In the genomic region with DNA sequence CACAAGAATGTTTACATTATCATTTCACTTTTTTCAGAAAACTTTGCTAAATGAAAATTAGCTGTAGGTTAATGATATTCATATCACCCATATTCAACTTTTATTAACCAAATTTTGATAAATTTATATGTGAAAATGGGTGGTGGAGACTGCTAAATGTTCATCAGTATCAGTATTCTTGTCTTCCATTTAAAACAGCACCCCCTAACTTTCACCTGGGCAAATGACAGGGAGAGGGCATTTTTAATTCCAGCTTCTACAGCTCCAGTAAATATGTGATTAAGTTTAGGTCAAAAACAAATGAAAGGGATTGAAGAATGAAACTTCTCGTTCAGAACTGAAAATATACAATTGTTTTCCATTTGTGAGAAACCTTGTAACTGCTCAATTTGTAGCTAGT, we compare ENCODE assay signal across 19 cellular contexts.
DNase-seq lines count a peak whose midpoint lies in the region; ATAC-seq, FAIRE-seq and TF ChIP-seq lines count a peak whose summit lies in the region.
"Had no signal": no experiment of that assay in that cellular context is flagged by ENCODE, and none has a peak within 500 bp of the region (broad histone marks: within the 10 kb centered on the region; RNA-seq: fewer than 3 reads in every experiment).

No MANE protein-coding gene starts in this region.

- H3K4ac ChIP-seq in IMR-90 (ENCODE audit: low read depth, low read length) = no peak overlapping the region

- H3K36me3 Mint-ChIP-seq in stimulated activated effector memory CD8-positive, alpha-beta T cell treated with anti-CD3 and anti-CD28 coated beads, Interleukin-12 subunit alpha, Interleukin-12 subunit beta, amount 100 ng/mL, for 72 hours = no peaks in the 10 kb centered on the region

- no peak overlapping the region for H3K56ac ChIP-seq in IMR-90 (ENCODE audit: extremely low read depth, insufficient read depth, low read length)

- no peaks in the 10 kb centered on the region for H4K20me1 ChIP-seq in DND-41 (ENCODE audit: insufficient read depth, low read length)
- no peaks in the 10 kb centered on the region for H4K20me1 ChIP-seq in IMR-90 (ENCODE audit: insufficient read depth, low read length)
- H4K20me1 ChIP-seq: BLaER1 had no signal

- dilution Hi-C loops in IMR-90 (cut with HindIII; ENCODE audit: low sequenced_read_pairs, unreplicated experiment) = no loop called here

- H3K4me1 Mint-ChIP-seq in stimulated activated effector memory CD8-positive, alpha-beta T cell treated with anti-CD3 and anti-CD28 coated beads, Interleukin-12 subunit alpha, Interleukin-12 subunit beta, amount 100 ng/mL, for 72 hours = no peaks in the 10 kb centered on the region

- no peak overlapping the region for H4K8ac ChIP-seq in IMR-90 (ENCODE audit: low read depth in 2 of 2, low read length in 2 of 2)

- no peak overlapping the region for H3K23ac ChIP-seq in IMR-90 (ENCODE audit: low read depth, low read length)

- TF ChIP-seq CTCF in DND-41 (IDR thresholded peaks at IDR 0.05; ENCODE audit: borderline replicate concordance, extremely low read depth, low read length, poor library complexity, severe bottlenecking) (peak; percentile 5), IMR-90 (conservative IDR thresholded peaks at IDR 0.05; ENCODE audit: low read depth, low read length) (0 out of 2 replicates have a peak, but pooled peaks have one; percentile 6), kidney epithelial cell (IDR thresholded peaks at IDR 0.05; ENCODE audit: insufficient read depth, low read length, poor library complexity, severe bottlenecking) (peak; percentile 20)

- no peak overlapping the region for H3K18ac ChIP-seq in IMR-90 (ENCODE audit: low read depth, low read length)

- H3K9me1 ChIP-seq in IMR-90 (ENCODE audit: insufficient read depth, low read length) = no peaks in the 10 kb centered on the region

- no peaks in the 10 kb centered on the region for H3K36me3 ChIP-seq in DND-41 (ENCODE audit: insufficient read depth, low read length)
- H3K36me3 ChIP-seq in IMR-90 (ENCODE audit: control insufficient read depth, insufficient read depth, low read length) = no peaks in the 10 kb centered on the region
- H3K36me3 ChIP-seq in kidney epithelial cell (ENCODE audit: control insufficient read depth, insufficient read depth, low read length) = no peaks in the 10 kb centered on the region
- H3K36me3 ChIP-seq: BLaER1, cardiac muscle cell, left lung, tibial artery had no signal

- no peaks in the 10 kb centered on the region for H3K79me2 ChIP-seq in DND-41 (ENCODE audit: insufficient read depth, low read length)

- H3K4me3 Mint-ChIP-seq in stimulated activated effector memory CD8-positive, alpha-beta T cell treated with anti-CD3 and anti-CD28 coated beads, Interleukin-12 subunit alpha, Interleukin-12 subunit beta, amount 100 ng/mL, for 72 hours = no peak overlapping the region
- H3K4me3 Mint-ChIP-seq: T-helper 1 cell treated with Interleukin-12 subunit alpha and Interleukin-12 subunit beta and Interleukin-4 antibody, amounts not matched to agents 30 μg/mL and 1 μg/mL, for 36 hours had no signal

- no peak overlapping the region for H3K9ac ChIP-seq in DND-41 (ENCODE audit: low read depth, low read length)
- no peak overlapping the region for H3K9ac ChIP-seq in IMR-90 (ENCODE audit: low read depth, low read length)
- H3K9ac ChIP-seq: BLaER1 had no signal

- CTCF ChIA-PET in IMR-90 (lab: Yijun Ruan, JAX) = interaction anchor here (0.6 to 0.9 kb wide), 2 partner anchors 15 to 123 kb away, joined by 3 to 5 read pairs; no protein-coding TSS in a partner anchor

- H3K9me3 ChIP-seq in DND-41 (ENCODE audit: insufficient read depth, low read length, severe bottlenecking) (no peaks in the 10 kb centered on the region), IMR-90 (ENCODE audit: control insufficient read depth, insufficient read depth, low read length) (no peaks in the 10 kb centered on the region)
- H3K9me3 ChIP-seq: BLaER1, left lung, tibial artery had no signal

- H2AK5ac ChIP-seq in IMR-90 (ENCODE audit: low read depth, low read length) = no peak overlapping the region

- no peak overlapping the region for H3K14ac ChIP-seq in IMR-90 (replicated peaks; ENCODE audit: low read depth, low read length)

- no peak overlapping the region for H4K91ac ChIP-seq in IMR-90 (ENCODE audit: insufficient read depth, low read depth, low read length)

- no peak overlapping the region for H2BK15ac ChIP-seq in IMR-90 (ENCODE audit: low read depth, low read length)

- H3K79me1 ChIP-seq in IMR-90 (ENCODE audit: low read depth in 1 of 2, low read length in 2 of 2) = no peaks in the 10 kb centered on the region

- FAIRE-seq in TTC549 (lab: Jason Lieb, UNC) (peak; percentile 79), GM12892 (lab: Jason Lieb, UNC) (no peak)

- H3K9me3 Mint-ChIP-seq in stimulated activated effector memory CD8-positive, alpha-beta T cell treated with anti-CD3 and anti-CD28 coated beads, Interleukin-12 subunit alpha, Interleukin-12 subunit beta, amount 100 ng/mL, for 72 hours = peaks cover 10% of the 10 kb centered on the region

- no peak overlapping the region for H2AK9ac ChIP-seq in IMR-90 (replicated peaks; ENCODE audit: low read depth, low read length, poor library complexity)

- no peaks in the 10 kb centered on the region for H3K27me3 ChIP-seq in DND-41 (ENCODE audit: insufficient read depth, low read length, poor library complexity)
- no peaks in the 10 kb centered on the region for H3K27me3 ChIP-seq in IMR-90 (ENCODE audit: control insufficient read depth, insufficient read depth, low read length)
- H3K27me3 ChIP-seq in kidney epithelial cell (ENCODE audit: control insufficient read depth, insufficient read depth, low read length) = no peaks in the 10 kb centered on the region
- H3K27me3 ChIP-seq: BLaER1, cardiac muscle cell, left lung, tibial artery had no signal

- ATAC-seq in DND-41 (ENCODE audit: insufficient read depth, low read depth) (no peak), IMR-90 (ENCODE audit: low read depth) (no peak), GM18909 (IDR thresholded peaks at IDR 0.05; ENCODE audit: poor library complexity, unreplicated experiment) (no peak)
- ATAC-seq in stimulated activated effector memory CD8-positive, alpha-beta T cell treated with anti-CD3 and anti-CD28 coated beads, Interleukin-12 subunit alpha, Interleukin-12 subunit beta, amount 100 ng/mL, for 72 hours = no peak
- ATAC-seq: left lung had no signal

- TF ChIP-seq RAD21 in IMR-90 (IDR thresholded peaks at IDR 0.05; ENCODE audit: low read length) = no peak

- no peak overlapping the region for H2BK120ac ChIP-seq in IMR-90 (ENCODE audit: low read depth, low read length)

- H2BK5ac ChIP-seq in IMR-90 (ENCODE audit: low read depth, low read length, poor library complexity, severe bottlenecking) = no peak overlapping the region

- intact Hi-C loops in IMR-90 (cut with micrococcal nuclease) = no loop called here

- H3K4me2 ChIP-seq in DND-41 (ENCODE audit: insufficient read depth, low read length) (no peak overlapping the region), IMR-90 (ENCODE audit: low read depth, low read length) (no peak overlapping the region)
- H3K4me2 ChIP-seq: BLaER1 had no signal

- no peak for TF ChIP-seq POLR2A in IMR-90 (IDR thresholded peaks at IDR 0.05; ENCODE audit: low read depth, low read length)
- TF ChIP-seq POLR2A in GM12892 (IDR thresholded peaks at IDR 0.05; ENCODE audit: low read depth, low read length) = no peak

- no CpG with 5 or more reads among the region's 1 CpG for WGBS in IMR-90 (ENCODE audit: extremely low coverage in 2 of 2, insufficient read length in 1 of 2), 2 experiments

- no peak overlapping the region for H3K27ac Mint-ChIP-seq in stimulated activated effector memory CD8-positive, alpha-beta T cell treated with anti-CD3 and anti-CD28 coated beads, Interleukin-12 subunit alpha, Interleukin-12 subunit beta, amount 100 ng/mL, for 72 hours
- H3K27ac Mint-ChIP-seq: activated T-helper 2 cell treated with anti-CD3 and anti-CD28 coated beads, Interferon-gamma antibody, Interleukin-2, Interleukin-4, amounts not matched to agents 10 μg/mL and 5 μg/mL and 100 μg/mL, durations not matched to agents 14 hours and 24 hours and 36 hours; T-helper 1 cell treated with Interleukin-12 subunit alpha and Interleukin-12 subunit beta and Interleukin-4 antibody, amounts not matched to agents 30 μg/mL and 1 μg/mL, for 36 hours had no signal

- H3K27ac ChIP-seq in DND-41 (ENCODE audit: low read length) (no peak overlapping the region), IMR-90 (ENCODE audit: insufficient read depth, low read length) (no peak overlapping the region)
- H3K27ac ChIP-seq: BLaER1, cardiac muscle cell, left lung, skin epidermis, tibial artery had no signal

- POLR2A ChIA-PET in IMR-90 (lab: Charles Lee; ENCODE audit: unreplicated experiment) = no interaction called here

- H2BK20ac ChIP-seq in IMR-90 (ENCODE audit: low read depth, low read length) = no peak overlapping the region

- no peak overlapping the region for H3K4me3 ChIP-seq in DND-41 (ENCODE audit: low read depth in 1 of 2, low read length in 2 of 2)
- no peak overlapping the region for H3K4me3 ChIP-seq in IMR-90 (ENCODE audit: insufficient read depth, low read depth, low read length)
- H3K4me3 ChIP-seq in kidney epithelial cell (ENCODE audit: low read depth, low read length) = no peak overlapping the region
- H3K4me3 ChIP-seq: BLaER1, cardiac muscle cell, left lung, skin epidermis, tibial artery had no signal

- no peak overlapping the region for H4K5ac ChIP-seq in IMR-90 (ENCODE audit: low read depth, low read length)

- in situ Hi-C loops in IMR-90 (cut with MboI; ENCODE audit: low sequenced_read_pairs) = no loop called here

- BruUV-seq in IMR-90 (replicated peaks; lab: Mats Ljungman, UMichigan) = no TSS peak

- H2AFZ ChIP-seq in DND-41 (ENCODE audit: low read depth, low read length) = no peak overlapping the region
- H2AFZ ChIP-seq in IMR-90 (replicated peaks; ENCODE audit: low read length, poor library complexity) = no peak overlapping the region

- DNase-seq in DND-41 = no peak
- DNase-seq in IMR-90 = no peak
- DNase-seq in kidney epithelial cell (ENCODE audit: low read depth) = no peak
- DNase-seq in RPMI8226 = no peak
- DNase-seq in GM12892 (ENCODE audit: insufficient read length) = no peak
- DNase-seq in stimulated activated effector memory CD8-positive, alpha-beta T cell treated with anti-CD3 and anti-CD28 coated beads, Interleukin-12 subunit alpha, Interleukin-12 subunit beta, amount 100 ng/mL, for 72 hours (ENCODE audit: low spot score in 2 of 2) = no peak
- DNase-seq: DMS79; effector CD8-positive, alpha-beta T cell; left lung; NCI-H1105 treated with DMSO at 0.1 percent for 48 hours; NCI-H2171 treated with DMSO at 0.1 percent for 48 hours; tibial artery had no signal

- H3K4me1 ChIP-seq in DND-41 (ENCODE audit: insufficient read depth, low read length) (no peaks in the 10 kb centered on the region), IMR-90 (ENCODE audit: control insufficient read depth, insufficient read depth, low read length) (no peaks in the 10 kb centered on the region)
- H3K4me1 ChIP-seq: BLaER1, left lung, tibial artery had no signal

TF ChIP-seq in IMR-90, 13 proteins besides CTCF, POLR2A, EP300 and RAD21 (continues in another document):
- TF ChIP-seq RFX5 (IDR thresholded peaks at IDR 0.05; ENCODE audit: low read depth, low read length) (no peak), NFE2L2 (IDR thresholded peaks at IDR 0.05; ENCODE audit: low read depth, low read length) (no peak), SMC3 (IDR thresholded peaks at IDR 0.05; ENCODE audit: low read depth, low read length) (no peak)
